In genomic region chr2:96470636-96471035, GRCh38 we compare ENCODE assay signal across 9 cellular contexts. TPM values are rescaled to one million over a fixed set of nuclear protein-coding genes. Genes with fewer than 3 reads are reported as not detected.
DNase-seq lines count a peak whose midpoint lies in the region; ATAC-seq and TF ChIP-seq lines count a peak whose summit lies in the region.
"Had no signal": no experiment of that assay in that cellular context is flagged by ENCODE, and none has a peak within 500 bp of the region (broad histone marks: within the 10 kb centered on the region; RNA-seq: fewer than 3 reads in every experiment).

No MANE protein-coding gene starts in this region.

- no peak overlapping the region for H3K9ac ChIP-seq in mammary epithelial cell (ENCODE audit: insufficient read depth, low read length)

- H3K27ac Mint-ChIP-seq in activated T-helper 17 cell treated with anti-CD3 and anti-CD28 coated beads, Interleukin-2, amount 50 U/mL, for 72 hours, result no peak overlapping the region

- H3K36me3 ChIP-seq in mammary epithelial cell (ENCODE audit: insufficient read depth, low read length), result no peaks in the 10 kb centered on the region
- no peaks in the 10 kb centered on the region for H3K36me3 ChIP-seq in breast epithelium
- H3K36me3 ChIP-seq in transverse colon, result no peaks in the 10 kb centered on the region

- H3K36me3 Mint-ChIP-seq in activated T-helper 17 cell treated with anti-CD3 and anti-CD28 coated beads, Interleukin-2, amount 50 U/mL, for 72 hours (ENCODE audit: low read depth), result no peaks in the 10 kb centered on the region

- in situ Hi-C loops in mammary epithelial cell (cut with MboI; ENCODE audit: low sequenced_read_pairs in 2 of 2), result no loop called here
- in situ Hi-C loops in transverse colon (cut with MboI; ENCODE audit: low pct_ligation_motif_present in 1 of 4, low pct_unique_long_range_greater_than_20kb in 1 of 4, low sequenced_read_pairs in 3 of 4), result no loop called here

- peak; percentile 80 for ATAC-seq in activated T-helper 17 cell treated with anti-CD3 and anti-CD28 coated beads, Interleukin-2, amount 50 U/mL, for 72 hours (replicated peaks)
- ATAC-seq in omental fat pad (ENCODE audit: low FRiP score), result no peak

- no peak overlapping the region for H3K27ac ChIP-seq in mammary epithelial cell (ENCODE audit: insufficient read depth, low read depth, low read length)
- H3K27ac ChIP-seq in breast epithelium, result no peak overlapping the region
- H3K27ac ChIP-seq in transverse colon, result no peak overlapping the region
- H3K27ac ChIP-seq: C4-2B had no signal

- TF ChIP-seq CTCF in mammary epithelial cell (conservative IDR thresholded peaks at IDR 0.05 in 1 of 2, IDR thresholded peaks at IDR 0.05 in 1 of 2; ENCODE audit: extremely low read depth in 1 of 2, insufficient read depth in 1 of 2, low read depth in 1 of 2, low read length in 2 of 2) (peak; percentile 22 to 40), breast epithelium (IDR thresholded peaks at IDR 0.05) (peak in 1 of 3 donors; percentile 28), transverse colon (IDR thresholded peaks at IDR 0.05) (peak; percentile 48 to 68 (median 60)), omental fat pad (IDR thresholded peaks at IDR 0.05) (no peak)

- WGBS in mammary epithelial cell (ENCODE audit: low coverage, missing lambda C conversion rate), result 51% methylated on average over 5 of the region's 25 CpGs
- 4 to 26% methylated on average over 4 to 17 of the region's 25 CpGs for whole genome bisulfite sequencing in transverse colon (ENCODE audit: low coverage in 1 of 2), 2 donors

- no peaks in the 10 kb centered on the region for H3K9me3 ChIP-seq in mammary epithelial cell (replicated peaks; ENCODE audit: insufficient read depth, low read length)
- no peaks in the 10 kb centered on the region for H3K9me3 ChIP-seq in breast epithelium
- H3K9me3 ChIP-seq in transverse colon, result no peaks in the 10 kb centered on the region

- TF ChIP-seq EP300 in transverse colon (IDR thresholded peaks at IDR 0.05; ENCODE audit: low read depth), result no peak

- no peak overlapping the region for H3K4me3 ChIP-seq in mammary epithelial cell (replicated peaks in 1 of 3; ENCODE audit: insufficient read depth in 1 of 3, low read depth in 2 of 3, low read length in 3 of 3)
- H3K4me3 ChIP-seq in breast epithelium, result peak overlapping the region in 1 of 3 donors; percentile 39
- peak overlapping the region in 1 of 4 donors; percentile 25 for H3K4me3 ChIP-seq in transverse colon

- H2AFZ ChIP-seq in mammary epithelial cell (ENCODE audit: low read depth, low read length), result peak overlapping the region; percentile 10

- CTCF ChIA-PET in mammary epithelial cell (lab: Charles Lee; ENCODE audit: low non-redundant PET), result no interaction called here

- no peaks in the 10 kb centered on the region for H3K79me2 ChIP-seq in mammary epithelial cell (ENCODE audit: insufficient read depth, low read length)

- no peaks in the 10 kb centered on the region for H4K20me1 ChIP-seq in mammary epithelial cell (ENCODE audit: insufficient read depth, low read length)

- DNase-seq in mammary epithelial cell (no peak), breast epithelium (ENCODE audit: low spot score in 2 of 2) (no peak), globus pallidus (ENCODE audit: low spot score) (peak; percentile 49), pons (ENCODE audit: low spot score) (peak; percentile 34), transverse colon (peak; percentile 59), SHP77 treated with DMSO at 0.1 percent for 48 hours (lab: John Stamatoyannopoulos, UW) (no peak), omental fat pad (ENCODE audit: low spot score) (no peak)

- peaks cover 5% of the 10 kb centered on the region for H3K4me1 Mint-ChIP-seq in activated T-helper 17 cell treated with anti-CD3 and anti-CD28 coated beads, Interleukin-2, amount 50 U/mL, for 72 hours

- H3K4me2 ChIP-seq in mammary epithelial cell (ENCODE audit: insufficient read depth, low read depth, low read length), result no peak overlapping the region

- no peaks in the 10 kb centered on the region for H3K4me1 ChIP-seq in mammary epithelial cell (ENCODE audit: insufficient read depth, low read length)
- no peaks in the 10 kb centered on the region for H3K4me1 ChIP-seq in breast epithelium
- H3K4me1 ChIP-seq in transverse colon, result peaks cover 0 to 8% (median 6%) of the 10 kb centered on the region in 4 donors

- no peaks in the 10 kb centered on the region for H3K27me3 Mint-ChIP-seq in activated T-helper 17 cell treated with anti-CD3 and anti-CD28 coated beads, Interleukin-2, amount 50 U/mL, for 72 hours

- no peaks in the 10 kb centered on the region for H3K9me3 Mint-ChIP-seq in activated T-helper 17 cell treated with anti-CD3 and anti-CD28 coated beads, Interleukin-2, amount 50 U/mL, for 72 hours

- no peak overlapping the region for H3K4me3 Mint-ChIP-seq in activated T-helper 17 cell treated with anti-CD3 and anti-CD28 coated beads, Interleukin-2, amount 50 U/mL, for 72 hours

- intact Hi-C loops in mammary epithelial cell (cut with micrococcal nuclease), result loop anchor here (1.0 kb wide), 1 partner anchor 38 kb away; no protein-coding TSS in a partner anchor
- intact Hi-C loops in breast epithelium (cut with DNase I; ENCODE audit: low total_unique reads), result no loop called here
- intact Hi-C loops in transverse colon (cut with DNase I; ENCODE audit: low total_unique reads), result no loop called here

- no TSS peak for BruUV-seq in mammary epithelial cell (replicated peaks; lab: Mats Ljungman, UMichigan)

- dilution Hi-C loops in mammary epithelial cell (cut with HindIII; ENCODE audit: low sequenced_read_pairs), result no loop called here

- TF ChIP-seq POLR2A in breast epithelium (IDR thresholded peaks at IDR 0.05) (no peak), transverse colon (IDR thresholded peaks at IDR 0.05) (no peak)

- no peaks in the 10 kb centered on the region for H3K27me3 ChIP-seq in mammary epithelial cell (ENCODE audit: insufficient read depth, low read length)
- no peaks in the 10 kb centered on the region for H3K27me3 ChIP-seq in breast epithelium
- H3K27me3 ChIP-seq in transverse colon, result peaks cover 8% of the 10 kb centered on the region

RNA-seq across cellular contexts. Expression of gene NEURL3, which starts 34.5 kb away (rescaled TPM):
- total RNA-seq in mammary epithelial cell (not detected), breast epithelium (1 to 10 TPM in 2 of 3 donors, not detected in 1; 4.3 to 6.1 TPM), transverse colon (1 to 10 TPM in 2 of 4 donors, under 1 TPM in 1, not detected in 1; 0.32 to 7.9 (median 7.0) TPM), omental fat pad (under 1 TPM in 1 of 4 donors, not detected in 3; 0.56 TPM)
- polyA plus RNA-seq in mammary epithelial cell, result not detected
- not detected for polyA minus RNA-seq in mammary epithelial cell
- 1 to 10 TPM in 1 of 2 donors, under 1 TPM in 1; 0.91 to 3.4 TPM for total RNA-seq in activated T-helper 17 cell treated with anti-CD3 and anti-CD28 coated beads, Interleukin-2, amount 50 U/mL, for 72 hours

Comparison
In these comparisons a context has a peak if more than half of its experiments do, and no peak if none do; other contexts are left out.
1. DNase-seq: peak in globus pallidus (single experiment), pons (single experiment) and transverse colon (single experiment); none in mammary epithelial cell (single experiment), breast epithelium (0 of 2), SHP77 treated with DMSO at 0.1 percent for 48 hours (single experiment) and omental fat pad (single experiment).
2. CTCF ChIP-seq: peak in mammary epithelial cell (2 of 2) and transverse colon (5 of 5); none in omental fat pad (0 of 3).